17 cellular contexts compared by ENCODE assay signal in the genomic region with DNA sequence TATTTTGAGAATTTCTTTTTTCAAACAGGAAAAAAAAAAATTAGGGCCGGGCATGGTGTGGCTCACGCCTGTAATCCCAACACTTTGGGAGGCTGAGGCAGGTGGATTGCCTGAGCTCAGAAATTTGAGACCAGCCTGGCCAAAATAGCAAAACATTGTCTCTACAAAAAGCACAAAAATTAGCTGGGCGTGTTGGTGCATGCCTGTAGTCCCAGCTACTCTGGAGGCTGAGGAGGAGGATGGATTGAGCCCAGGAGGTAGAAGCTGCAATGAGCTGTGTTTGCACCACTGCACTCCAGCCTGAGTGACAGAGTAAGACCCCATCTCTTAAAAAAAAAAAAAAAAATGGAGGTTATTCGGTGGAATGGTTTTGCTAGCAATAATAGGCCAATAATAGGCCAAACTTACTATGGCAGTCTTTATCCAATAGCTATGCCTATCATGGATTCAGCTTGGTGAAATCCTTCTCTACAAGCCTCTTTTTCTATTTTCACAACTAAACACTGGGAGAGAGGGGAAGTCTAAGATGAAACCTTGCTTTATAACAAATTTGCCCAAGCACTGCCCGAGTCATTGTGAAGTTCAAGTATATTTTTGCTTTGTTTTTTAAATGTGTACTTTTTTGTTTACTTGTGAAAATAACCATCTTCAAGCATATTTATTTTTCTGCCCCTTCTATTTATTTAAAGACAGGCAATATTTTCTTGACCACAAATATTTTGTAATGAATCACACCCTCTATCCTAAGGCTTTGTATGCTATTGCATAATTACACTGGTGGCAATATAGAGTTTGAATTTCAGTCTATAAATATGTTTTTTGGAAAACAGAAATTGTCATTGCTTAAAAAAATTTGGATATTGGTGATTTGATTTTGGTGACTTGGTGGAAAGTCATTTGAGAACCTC. TPM values are rescaled to one million over a fixed set of nuclear protein-coding genes. Genes with fewer than 3 reads are reported as not detected.
DNase-seq lines count a peak whose midpoint lies in the region; ATAC-seq and TF ChIP-seq lines count a peak whose summit lies in the region.
"Had no signal": no experiment of that assay in that cellular context is flagged by ENCODE, and none has a peak within 500 bp of the region (broad histone marks: within the 10 kb centered on the region; RNA-seq: fewer than 3 reads in every experiment).

No MANE protein-coding gene starts in this region.

- H4K20me1 ChIP-seq in mammary epithelial cell (ENCODE audit: insufficient read depth, low read length) = no peaks in the 10 kb centered on the region

- DNase-seq in EL (peak; percentile 20), LNCaP clone FGC (ENCODE audit: low read depth) (peak; percentile 11), mammary epithelial cell (peak; percentile 46), mesenchymal stem cell (peak; percentile 62), amniotic stem cell (lab: John Stamatoyannopoulos, UW) (no peak)
- DNase-seq: activated CD8-positive, alpha-beta T cell treated with anti-CD3 and anti-CD28 coated beads, Interleukin-2, amount 10 ng/mL, durations not matched to agents 7 days and 5 days; activated naive CD8-positive, alpha-beta T cell treated with anti-CD3 and anti-CD28 coated beads for 36 hours; natural killer cell; NCI-H526 treated with DMSO at 0.1 percent for 48 hours; spleen had no signal

- peak overlapping the region; percentile 55 for H3K27ac ChIP-seq in mammary epithelial cell (ENCODE audit: insufficient read depth, low read depth, low read length)
- no peak overlapping the region for H3K27ac ChIP-seq in mesenchymal stem cell (ENCODE audit: low read length, poor library complexity, severe bottlenecking)
- H3K27ac ChIP-seq: C4-2B, cardiac muscle cell, prostate gland, spleen, suprapubic skin had no signal

- H4K91ac ChIP-seq in mesenchymal stem cell (ENCODE audit: low read length) = no peak overlapping the region

- H2BK12ac ChIP-seq in mesenchymal stem cell (ENCODE audit: low read length in 2 of 2) = no peak overlapping the region

- H3K79me1 ChIP-seq in mesenchymal stem cell (replicated peaks; ENCODE audit: low read length, poor library complexity, severe bottlenecking) = no peaks in the 10 kb centered on the region

- dilution Hi-C loops in mammary epithelial cell (cut with HindIII; ENCODE audit: low sequenced_read_pairs) = no loop called here

- WGBS in mammary epithelial cell (ENCODE audit: low coverage, missing lambda C conversion rate) = 87% methylated on average over 5 of the region's 5 CpGs
- WGBS in mesenchymal stem cell = 81% methylated on average over 4 of the region's 5 CpGs

- H2AFZ ChIP-seq in mammary epithelial cell (ENCODE audit: low read depth, low read length) (peak overlapping the region; percentile 21), mesenchymal stem cell (ENCODE audit: low read depth, low read length) (no peak overlapping the region)

- H3K23ac ChIP-seq in mesenchymal stem cell (ENCODE audit: low read length in 2 of 2) = no peak overlapping the region

- H3K4ac ChIP-seq in mesenchymal stem cell (ENCODE audit: low read depth in 1 of 2, low read length in 2 of 2) = peak overlapping the region in 1 of 2 experiments; percentile 17

- no peak overlapping the region for H3K18ac ChIP-seq in mesenchymal stem cell (ENCODE audit: low read depth in 1 of 2, low read length in 2 of 2)

- intact Hi-C loops in mammary epithelial cell (cut with micrococcal nuclease) = no loop called here

- H3K4me2 ChIP-seq in mammary epithelial cell (ENCODE audit: insufficient read depth, low read depth, low read length) (peak overlapping the region; percentile 62), mesenchymal stem cell (ENCODE audit: low read length, poor library complexity, severe bottlenecking) (no peak overlapping the region)

- no peak overlapping the region for H4K8ac ChIP-seq in mesenchymal stem cell (ENCODE audit: low read length)

- no peak for ATAC-seq in GM19467 (IDR thresholded peaks at IDR 0.05; ENCODE audit: unreplicated experiment)
- no peak for ATAC-seq in HG02610 (IDR thresholded peaks at IDR 0.05; ENCODE audit: unreplicated experiment)
- ATAC-seq: activated CD8-positive, alpha-beta T cell treated with anti-CD3 and anti-CD28 coated beads, Interleukin-2, amount 10 ng/mL, durations not matched to agents 7 days and 5 days; esophagus mucosa; natural killer cell had no signal

- CTCF ChIA-PET in mammary epithelial cell (lab: Charles Lee; ENCODE audit: low non-redundant PET) = no interaction called here

- no peak overlapping the region for H2BK5ac ChIP-seq in mesenchymal stem cell (ENCODE audit: low read depth, low read length, poor library complexity, severe bottlenecking)

- H2BK15ac ChIP-seq in mesenchymal stem cell (ENCODE audit: low read depth, poor library complexity, severe bottlenecking) = no peak overlapping the region

- H3K27me3 ChIP-seq in mammary epithelial cell (ENCODE audit: insufficient read depth, low read length) = no peaks in the 10 kb centered on the region
- no peaks in the 10 kb centered on the region for H3K27me3 ChIP-seq in mesenchymal stem cell (ENCODE audit: control insufficient read depth in 1 of 2, insufficient read depth in 1 of 2, low read length in 2 of 2)
- H3K27me3 ChIP-seq: cardiac muscle cell, spleen, suprapubic skin had no signal

- peaks cover 18% of the 10 kb centered on the region for H3K4me1 ChIP-seq in mammary epithelial cell (ENCODE audit: insufficient read depth, low read length)
- peaks cover 2% of the 10 kb centered on the region for H3K4me1 ChIP-seq in mesenchymal stem cell (ENCODE audit: control insufficient read depth, insufficient read depth, low read depth, low read length)
- H3K4me1 ChIP-seq: prostate gland, spleen, suprapubic skin had no signal

- no peak overlapping the region for H2AK5ac ChIP-seq in mesenchymal stem cell (ENCODE audit: low read length, severe bottlenecking)

- TF ChIP-seq CTCF in LNCaP clone FGC (IDR thresholded peaks at IDR 0.05; ENCODE audit: control insufficient read depth, extremely low read depth, insufficient read depth) = no peak
- TF ChIP-seq CTCF in mammary epithelial cell (conservative IDR thresholded peaks at IDR 0.05 in 1 of 2, IDR thresholded peaks at IDR 0.05 in 1 of 2; ENCODE audit: extremely low read depth in 1 of 2, insufficient read depth in 1 of 2, low read depth in 1 of 2, low read length in 2 of 2) = no peak

- in situ Hi-C loops in mammary epithelial cell (cut with MboI; ENCODE audit: low sequenced_read_pairs in 2 of 2) = no loop called here

- H3K9ac ChIP-seq in mammary epithelial cell (ENCODE audit: insufficient read depth, low read length) (no peak overlapping the region), mesenchymal stem cell (ENCODE audit: low read length) (peak overlapping the region; percentile 53)

- H3K36me3 ChIP-seq in mammary epithelial cell (ENCODE audit: insufficient read depth, low read length) (no peaks in the 10 kb centered on the region), mesenchymal stem cell (ENCODE audit: control insufficient read depth in 1 of 2, insufficient read depth in 2 of 2, low read depth in 1 of 2, low read length in 2 of 2) (no peaks in the 10 kb centered on the region)
- H3K36me3 ChIP-seq: cardiac muscle cell, prostate gland, spleen, suprapubic skin had no signal

- H3K4me3 ChIP-seq in LNCaP clone FGC (ENCODE audit: low read depth, low read length) (no peak overlapping the region), mammary epithelial cell (replicated peaks in 1 of 3; ENCODE audit: insufficient read depth in 1 of 3, low read depth in 2 of 3, low read length in 3 of 3) (no peak overlapping the region), mesenchymal stem cell (ENCODE audit: insufficient read depth in 1 of 2, low read depth in 1 of 2, low read length in 2 of 2) (no peak overlapping the region)
- H3K4me3 ChIP-seq: cardiac muscle cell, prostate gland, spleen, suprapubic skin had no signal

- no peak overlapping the region for H3K14ac ChIP-seq in mesenchymal stem cell (ENCODE audit: low read length in 2 of 2)

- H2BK120ac ChIP-seq in mesenchymal stem cell (ENCODE audit: low read depth, low read length) = no peak overlapping the region

- BruUV-seq in mammary epithelial cell (replicated peaks; lab: Mats Ljungman, UMichigan) = no TSS peak

- no peaks in the 10 kb centered on the region for H3K79me2 ChIP-seq in mammary epithelial cell (ENCODE audit: insufficient read depth, low read length)

- H3K9me3 ChIP-seq in mammary epithelial cell (replicated peaks; ENCODE audit: insufficient read depth, low read length) = no peaks in the 10 kb centered on the region
- H3K9me3 ChIP-seq in mesenchymal stem cell (ENCODE audit: control insufficient read depth, low read length) = no peaks in the 10 kb centered on the region
- H3K9me3 ChIP-seq: prostate gland, spleen, suprapubic skin had no signal

RNA-seq across cellular contexts. Expression of a gene that starts 20.0 kb away (rescaled TPM):
- total RNA-seq in mammary epithelial cell = 1 to 10 TPM; 1.6 to 3.3 TPM
- polyA plus RNA-seq in mammary epithelial cell = 1.4 TPM
- 0.62 TPM for polyA minus RNA-seq in mammary epithelial cell
- 4.1 TPM for polyA plus RNA-seq in mesenchymal stem cell (2013, experiment 1 of 2)
- 4.0 TPM for polyA plus RNA-seq in mesenchymal stem cell (2013, experiment 2 of 2)
- total RNA-seq: activated CD8-positive, alpha-beta T cell treated with anti-CD3 and anti-CD28 coated beads, Interleukin-2, amount 10 ng/mL, durations not matched to agents 7 days and 5 days had no signal
